8 cellular contexts compared by ENCODE assay signal in the genomic region with DNA sequence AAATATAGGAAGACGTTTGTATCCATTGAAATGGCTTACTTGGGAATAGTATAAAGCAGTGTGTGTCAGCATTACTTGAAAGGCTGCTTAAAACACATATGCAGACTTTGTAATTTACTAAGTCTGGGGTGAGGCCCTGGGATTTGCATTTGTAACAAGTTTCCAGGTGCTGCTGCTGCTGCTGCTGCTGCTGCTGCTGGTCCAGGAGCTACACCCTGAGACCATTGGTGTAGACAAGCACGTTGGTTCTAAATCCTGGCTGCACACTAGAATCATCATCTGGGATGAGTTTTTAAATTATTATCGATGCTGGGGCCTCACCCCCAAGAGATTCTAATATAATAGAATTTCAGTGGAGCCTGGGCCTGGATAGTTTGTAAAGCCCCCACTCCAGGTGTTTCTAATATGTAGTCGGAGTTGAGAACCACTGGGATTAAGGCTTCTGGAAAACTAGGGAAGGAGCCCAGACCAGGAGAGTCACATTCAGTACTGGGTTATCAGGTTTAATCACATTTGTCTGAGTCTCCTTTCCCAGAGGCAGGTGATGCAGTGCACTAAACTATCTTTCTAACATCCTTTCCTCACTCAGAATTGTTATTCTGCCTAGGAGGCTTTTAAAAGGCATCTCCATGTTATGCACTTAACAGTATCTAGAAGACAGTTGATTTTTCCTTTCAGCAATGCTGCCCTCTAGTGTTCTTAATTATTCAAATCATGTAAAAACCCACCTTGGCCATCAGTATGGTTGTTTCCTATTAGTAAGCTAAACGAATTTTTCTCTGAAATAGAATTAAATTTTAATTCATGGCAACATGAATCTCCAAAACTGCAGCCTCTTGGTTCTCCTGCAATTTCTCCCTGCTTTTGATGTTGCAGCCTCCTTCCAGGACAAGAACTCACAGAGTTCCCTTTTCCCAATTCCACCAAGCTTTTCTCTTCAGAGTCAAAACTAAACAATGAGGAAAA. TPM values are rescaled to one million over a fixed set of nuclear protein-coding genes. Genes with fewer than 3 reads are reported as not detected.
DNase-seq lines count a peak whose midpoint lies in the region; ATAC-seq, FAIRE-seq and TF ChIP-seq lines count a peak whose summit lies in the region.

No MANE protein-coding gene starts in this region.

- no peak overlapping the region for H3K4me3 ChIP-seq in cardiac fibroblast (replicated peaks in 1 of 2; ENCODE audit: low read depth in 2 of 2, low read length in 2 of 2)

- DNase-seq in DMS153 treated with DMSO at 0.1 percent for 48 hours (lab: John Stamatoyannopoulos, UW; ENCODE audit: unreplicated experiment) = peak; percentile 53
- DNase-seq in HT-29 (ENCODE audit: low spot score) = peak; percentile 76
- peak; percentile 25 to 68 for DNase-seq in NOMO-1 (lab: John Stamatoyannopoulos, UW; ENCODE audit: unreplicated experiment in 2 of 2)
- DNase-seq in cardiac fibroblast (ENCODE audit: low read depth in 2 of 2) = peak; percentile 77 to 81
- DNase-seq in left colon = no peak
- peak; percentile 42 for DNase-seq in urothelium cell line (ENCODE audit: low spot score)
- no peak for DNase-seq in stimulated activated CD4-positive, alpha-beta T cell treated with anti-CD3 and anti-CD28 coated beads, Interleukin-12 subunit alpha, Interleukin-12 subunit beta, amount 100 ng/mL, for 4 hours

- no peak for FAIRE-seq in urothelium cell line (lab: Jason Lieb, UNC)

- ATAC-seq in GM19455 (IDR thresholded peaks at IDR 0.05; ENCODE audit: unreplicated experiment) (peak; percentile 60), left colon (peak; percentile 54)

- intact Hi-C loops in left colon (cut with DNase I, micrococcal nuclease) = loop anchor here in 1 of 2 donors (5.0 kb wide), 1 partner anchor 337 kb away; no protein-coding TSS in a partner anchor

- TF ChIP-seq CTCF in cardiac fibroblast (IDR thresholded peaks at IDR 0.05; ENCODE audit: low read depth, low read length) = peak; percentile 47

RNA-seq across cellular contexts. Expression of a gene that starts 45.4 kb away (rescaled TPM):
- total RNA-seq in HT-29 (2014; rRNA removed; shearing (Covaris generic)) = 89.2 and 95.1 TPM in 2 replicates
- total RNA-seq in left colon = 100 to 1,000 TPM; 114 to 123 TPM

Comparison
In these comparisons a context has a peak if more than half of its experiments do, and no peak if none do; other contexts are left out.
1. DNase-seq: peak in DMS153 treated with DMSO at 0.1 percent for 48 hours (single experiment), HT-29 (single experiment), NOMO-1 (2 of 2), cardiac fibroblast (2 of 2) and urothelium cell line (single experiment); none in left colon (0 of 2) and stimulated activated CD4-positive, alpha-beta T cell treated with anti-CD3 and anti-CD28 coated beads, Interleukin-12 subunit alpha, Interleukin-12 subunit beta, amount 100 ng/mL, for 4 hours (single experiment).